ENCODE assay signal across 8 cellular contexts in the genomic region with DNA sequence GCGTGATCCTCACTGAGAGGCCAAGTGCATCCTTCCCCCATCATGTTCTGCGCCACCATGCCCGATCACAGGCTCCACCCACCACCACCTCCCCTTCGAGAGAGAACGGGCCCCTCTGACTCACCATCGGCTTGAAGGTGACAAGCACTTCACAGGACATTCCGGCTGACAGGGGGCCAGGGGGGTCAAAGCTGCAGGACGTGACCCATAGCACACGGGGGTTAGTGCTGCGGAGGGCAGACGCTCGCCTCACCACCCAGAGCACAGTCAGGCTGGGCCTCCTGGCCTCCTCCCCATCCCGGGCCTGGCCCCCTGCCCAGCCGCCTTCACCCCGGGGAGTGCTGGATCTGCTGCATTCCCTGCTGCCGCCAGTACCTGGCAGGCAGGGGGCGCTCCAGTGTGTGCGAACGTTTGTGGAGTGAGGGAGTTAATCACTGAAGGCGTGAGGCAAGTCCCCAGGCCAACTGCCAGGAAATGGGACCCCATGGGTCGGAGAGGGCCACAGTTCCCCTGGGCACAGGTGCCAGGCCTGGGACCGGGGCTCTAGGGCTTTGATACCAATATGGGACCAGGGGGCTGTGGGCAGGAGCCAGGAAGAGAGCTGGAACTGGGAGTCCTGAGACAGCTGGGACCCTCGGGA. TPM values are rescaled to one million over a fixed set of nuclear protein-coding genes. Genes with fewer than 3 reads are reported as not detected.
A peak's percentile ranks its signal among the peaks of the same experiment; 100 is the strongest.
DNase-seq lines count a peak whose midpoint lies in the region; ATAC-seq lines count a peak whose summit lies in the region.

No MANE protein-coding gene starts in this region.

- H3K9ac ChIP-seq in ES-I3 (ENCODE audit: low read depth, low read length): peak overlapping the region; percentile 27; the same call in 1 of the 2 replicates

- H3K36me3 ChIP-seq in ES-I3 (ENCODE audit: insufficient read depth, low read length): no peaks in the 10 kb centered on the region

- H3K36me3 Mint-ChIP-seq in T-helper 17 cell (ENCODE audit: low read depth): peaks cover 4% of the 10 kb centered on the region

- no peak overlapping the region for H3K4me3 Mint-ChIP-seq in T-helper 17 cell

- H3K27ac Mint-ChIP-seq in T-helper 17 cell: no peak overlapping the region

- H3K27me3 Mint-ChIP-seq in T-helper 17 cell: peaks cover 45% of the 10 kb centered on the region

- intact Hi-C loops in sciatic nerve (cut with DNase I): loop anchor here (10.0 kb wide), 1 partner anchor 85 kb away; no protein-coding TSS in a partner anchor

- DNase-seq in MV-4-11 (lab: John Stamatoyannopoulos, UW) (peak; percentile 57), T-helper 17 cell (peak; percentile 23 to 53 (median 28)), anterior cingulate cortex (lab: John Stamatoyannopoulos, UW) (peak in 54 of 58 donors; percentile 17 to 87 (median 47)), hepatic stellate cell (ENCODE audit: low spot score) (peak; percentile 80), sciatic nerve (ENCODE audit: low spot score) (peak; percentile 87), mesenteric fat pad (ENCODE audit: low spot score) (no peak)

- H3K9me3 ChIP-seq in ES-I3 (ENCODE audit: control insufficient read depth, insufficient read depth, low read length) (no peaks in the 10 kb centered on the region; the same call in 1 of the 2 replicates), T-helper 17 cell (ENCODE audit: control insufficient read depth, low read length, poor library complexity, severe bottlenecking) (no peaks in the 10 kb centered on the region)

- ATAC-seq in T-helper 17 cell: peak; percentile 60
- ATAC-seq in sciatic nerve: peak; percentile 82
- ATAC-seq in GM18907 (IDR thresholded peaks at IDR 0.05; ENCODE audit: unreplicated experiment): no peak

- peaks cover 2% of the 10 kb centered on the region for H3K4me1 Mint-ChIP-seq in T-helper 17 cell

- H3K4me1 ChIP-seq in ES-I3 (ENCODE audit: insufficient read depth, low read length): peaks cover 10% of the 10 kb centered on the region; the same call in 1 of the 2 replicates

RNA-seq across cellular contexts. Expression of a gene that starts 40.9 kb away (rescaled TPM):
- total RNA-seq in T-helper 17 cell: under 1 TPM in 1 of 2 donors, not detected in 1; 0.52 TPM
- total RNA-seq in sciatic nerve: 0.80 TPM
- total RNA-seq in mesenteric fat pad: 1.5 TPM

RNA-seq across cellular contexts. Expression of a gene that starts 43.6 kb away (rescaled TPM):
- total RNA-seq in T-helper 17 cell: not detected
- 0.09 TPM for total RNA-seq in sciatic nerve
- total RNA-seq in mesenteric fat pad: not detected

RNA-seq across cellular contexts. Expression of a gene that starts 44.9 kb away (rescaled TPM):
- total RNA-seq in T-helper 17 cell (under 1 TPM; 0.35 to 0.55 TPM), sciatic nerve (0.49 TPM), mesenteric fat pad (0.26 TPM)

RNA-seq across cellular contexts. Expression of a gene that starts 59.2 kb away (rescaled TPM):
- under 1 TPM in 1 of 2 donors, not detected in 1; 0.17 TPM for total RNA-seq in T-helper 17 cell
- total RNA-seq in sciatic nerve: not detected
- total RNA-seq in mesenteric fat pad: not detected
